ENCODE assay signal across 13 cellular contexts in the genomic region with DNA sequence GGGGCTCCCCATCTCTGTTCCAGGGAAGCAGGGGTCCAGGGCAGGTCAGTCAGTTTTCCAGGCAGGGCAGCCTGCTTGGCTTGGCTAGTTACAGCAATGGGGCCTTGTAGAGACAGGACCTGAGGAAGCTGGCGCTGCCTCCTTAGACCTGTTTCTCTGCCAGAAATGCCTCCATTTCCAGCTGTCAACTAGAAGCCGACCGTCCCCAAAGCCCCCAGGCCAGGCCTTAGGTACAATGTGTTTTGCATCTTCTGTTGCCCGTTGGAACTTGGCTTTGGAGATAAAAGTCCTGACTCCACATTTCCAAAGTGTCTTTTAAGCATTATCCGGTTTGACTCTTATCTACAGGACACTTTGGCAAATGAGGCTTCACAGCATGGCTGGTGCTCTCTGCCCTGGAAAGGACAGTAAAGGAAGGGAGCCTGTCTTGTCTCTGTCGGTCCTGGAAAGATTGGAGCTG. TPM values are rescaled to one million over a fixed set of nuclear protein-coding genes. Genes with fewer than 3 reads are reported as not detected.
DNase-seq lines count a peak whose midpoint lies in the region; ATAC-seq and TF ChIP-seq lines count a peak whose summit lies in the region.
"Had no signal": no experiment of that assay in that cellular context is flagged by ENCODE, and none has a peak within 500 bp of the region (broad histone marks: within the 10 kb centered on the region; RNA-seq: fewer than 3 reads in every experiment).

No MANE protein-coding gene starts in this region.

- H3K9me2 ChIP-seq in SK-N-SH: no peaks in the 10 kb centered on the region

- POLR2A ChIA-PET in SK-N-SH (lab: Yijun Ruan, JAX): no interaction called here

- no peak overlapping the region for H3K4me3 Mint-ChIP-seq in type B pancreatic cell
- H3K4me3 Mint-ChIP-seq: dendritic cell treated with granulocyte-macrophage colony-stimulating factor and Interleukin-4, amounts not matched to agents 40 ng/mL and 50 ng/mL, for 4 days had no signal

- H4K20me1 ChIP-seq in SK-N-SH (ENCODE audit: insufficient read depth): no peaks in the 10 kb centered on the region

- peaks cover 14 to 36% of the 10 kb centered on the region in 2 experiments; a peak in 3 of 4 replicates for H3K4me1 ChIP-seq in SK-N-SH (ENCODE audit: control insufficient read depth in 1 of 2, insufficient read depth in 2 of 2, low read depth in 1 of 2, low read length in 1 of 2)
- H3K4me1 ChIP-seq in mucosa of rectum (ENCODE audit: control insufficient read depth in 2 of 2, insufficient read depth in 2 of 2, low read length in 2 of 2): peaks cover 62 to 82% of the 10 kb centered on the region in 2 donors

- H3K36me3 Mint-ChIP-seq in type B pancreatic cell: no peaks in the 10 kb centered on the region

- ATAC-seq in SK-N-SH treated with all-trans-retinoic acid at 6 μM for 48 hours (no peak), GM19023 (IDR thresholded peaks at IDR 0.05; ENCODE audit: unreplicated experiment) (no peak)
- ATAC-seq: psoas muscle had no signal

- peaks cover 3% of the 10 kb centered on the region for H3K27me3 Mint-ChIP-seq in type B pancreatic cell

- peak overlapping the region; percentile 34 to 91 for H3K27ac ChIP-seq in SK-N-SH (ENCODE audit: low read depth in 2 of 2, low read length in 1 of 2)
- peak overlapping the region; percentile 73 to 91 for H3K27ac ChIP-seq in coronary artery
- peak overlapping the region; percentile 98 to 100 for H3K27ac ChIP-seq in mucosa of rectum (ENCODE audit: low read depth in 2 of 2, low read length in 2 of 2)
- H3K27ac ChIP-seq: psoas muscle had no signal

- no peak overlapping the region for H3K4me2 ChIP-seq in SK-N-SH

- H3K9ac ChIP-seq in SK-N-SH (peak overlapping the region; percentile 93; the same call in 1 of the 2 replicates), mucosa of rectum (ENCODE audit: low read depth in 1 of 2, low read length in 2 of 2) (peak overlapping the region; percentile 60 to 83)

- H3F3A ChIP-seq in SK-N-SH (replicated peaks; ENCODE audit: insufficient read depth): peaks cover 16% of the 10 kb centered on the region

- CTCF ChIA-PET in SK-N-SH (lab: Yijun Ruan, JAX): interaction anchor here (0.6 to 4.7 kb wide), 15 partner anchors 8 to 832 kb away, joined by 3 to 25 read pairs (median 4); no protein-coding TSS in a partner anchor

- no peak for DNase-seq in SK-N-SH
- DNase-seq in coronary artery (ENCODE audit: low spot score): no peak
- no peak for DNase-seq in type B pancreatic cell (ENCODE audit: extremely low spot score, unreplicated experiment)
- no peak for DNase-seq in DMS79 (lab: John Stamatoyannopoulos, UW)
- DNase-seq in COLO668 (lab: John Stamatoyannopoulos, UW; ENCODE audit: unreplicated experiment): no peak
- DNase-seq: 8988T; activated naive CD4-positive, alpha-beta T cell treated with anti-CD3 and anti-CD28 coated beads, Interleukin-2, amount 50 U/mL, for 16 hours; glutamatergic neuron; psoas muscle had no signal

- no peaks in the 10 kb centered on the region for H3K9me3 Mint-ChIP-seq in type B pancreatic cell
- H3K9me3 Mint-ChIP-seq: dendritic cell treated with granulocyte-macrophage colony-stimulating factor and Interleukin-4, amounts not matched to agents 40 ng/mL and 50 ng/mL, for 4 days had no signal

- no peak for TF ChIP-seq CTCF in SK-N-SH (IDR thresholded peaks at IDR 0.05)
- no peak for TF ChIP-seq CTCF in coronary artery (IDR thresholded peaks at IDR 0.05)
- no peak for TF ChIP-seq CTCF in type B pancreatic cell (conservative IDR thresholded peaks at IDR 0.05)

- peak overlapping the region; percentile 63 for H2AFZ ChIP-seq in SK-N-SH (ENCODE audit: low read depth)

- no peak for TF ChIP-seq EP300 in SK-N-SH (IDR thresholded peaks at IDR 0.05; ENCODE audit: borderline replicate concordance in 1 of 2, low read depth in 1 of 2, low read length in 1 of 2)

- peaks cover 27% of the 10 kb centered on the region for H3K4me1 Mint-ChIP-seq in type B pancreatic cell (ENCODE audit: unreplicated experiment)

- TF ChIP-seq RAD21 in SK-N-SH (IDR thresholded peaks at IDR 0.05; ENCODE audit: low read length): no peak

- H3K4me3 ChIP-seq in SK-N-SH (ENCODE audit: low read depth in 2 of 2, low read length in 1 of 2) (no peak overlapping the region), coronary artery (no peak overlapping the region), mucosa of rectum (ENCODE audit: low read length in 2 of 2) (no peak overlapping the region)
- H3K4me3 ChIP-seq: psoas muscle had no signal

- H3K36me3 ChIP-seq in SK-N-SH (replicated peaks in 1 of 2; ENCODE audit: control insufficient read depth in 1 of 2, insufficient read depth in 2 of 2, low read length in 1 of 2) (no peaks in the 10 kb centered on the region), mucosa of rectum (ENCODE audit: control insufficient read depth in 2 of 2, insufficient read depth in 2 of 2, low read length in 2 of 2) (no peaks in the 10 kb centered on the region)

- peaks cover 15% of the 10 kb centered on the region; the same call in 1 of the 2 replicates for H3K79me2 ChIP-seq in SK-N-SH (ENCODE audit: insufficient read depth)

- H3K27me3 ChIP-seq in SK-N-SH (ENCODE audit: insufficient read depth): no peaks in the 10 kb centered on the region
- peaks cover 0 to 2% of the 10 kb centered on the region in 2 donors for H3K27me3 ChIP-seq in mucosa of rectum (ENCODE audit: control insufficient read depth in 2 of 2, insufficient read depth in 2 of 2, low read length in 2 of 2)

- H3K9me3 ChIP-seq in SK-N-SH (no peaks in the 10 kb centered on the region), mucosa of rectum (ENCODE audit: control insufficient read depth in 2 of 2, low read length in 2 of 2) (no peaks in the 10 kb centered on the region)
- H3K9me3 ChIP-seq: psoas muscle had no signal

- whole genome bisulfite sequencing in SK-N-SH (ENCODE audit: low lambda C conversion rate): 56% methylated on average over 6 of the region's 6 CpGs

- peak overlapping the region; percentile 91 for H3K27ac Mint-ChIP-seq in type B pancreatic cell
- H3K27ac Mint-ChIP-seq: dendritic cell treated with granulocyte-macrophage colony-stimulating factor and Interleukin-4, amounts not matched to agents 40 ng/mL and 50 ng/mL, for 4 days had no signal

TF ChIP-seq in SK-N-SH, 30 proteins besides CTCF, POLR2A, EP300 and RAD21 (continues in another document):
- TF ChIP-seq, protein P1, sequence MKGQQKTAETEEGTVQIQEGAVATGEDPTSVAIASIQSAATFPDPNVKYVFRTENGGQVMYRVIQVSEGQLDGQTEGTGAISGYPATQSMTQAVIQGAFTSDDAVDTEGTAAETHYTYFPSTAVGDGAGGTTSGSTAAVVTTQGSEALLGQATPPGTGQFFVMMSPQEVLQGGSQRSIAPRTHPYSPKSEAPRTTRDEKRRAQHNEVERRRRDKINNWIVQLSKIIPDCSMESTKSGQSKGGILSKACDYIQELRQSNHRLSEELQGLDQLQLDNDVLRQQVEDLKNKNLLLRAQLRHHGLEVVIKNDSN (IDR thresholded peaks at IDR 0.05; ENCODE audit: borderline replicate concordance, low read depth): no peak
- TF ChIP-seq, protein P2, sequence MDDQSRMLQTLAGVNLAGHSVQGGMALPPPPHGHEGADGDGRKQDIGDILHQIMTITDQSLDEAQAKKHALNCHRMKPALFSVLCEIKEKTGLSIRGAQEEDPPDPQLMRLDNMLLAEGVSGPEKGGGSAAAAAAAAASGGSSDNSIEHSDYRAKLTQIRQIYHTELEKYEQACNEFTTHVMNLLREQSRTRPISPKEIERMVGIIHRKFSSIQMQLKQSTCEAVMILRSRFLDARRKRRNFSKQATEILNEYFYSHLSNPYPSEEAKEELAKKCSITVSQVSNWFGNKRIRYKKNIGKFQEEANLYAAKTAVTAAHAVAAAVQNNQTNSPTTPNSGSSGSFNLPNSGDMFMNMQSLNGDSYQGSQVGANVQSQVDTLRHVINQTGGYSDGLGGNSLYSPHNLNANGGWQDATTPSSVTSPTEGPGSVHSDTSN (IDR thresholded peaks at IDR 0.05): no peak
- no peak for TF ChIP-seq CHD2 (IDR thresholded peaks at IDR 0.05; ENCODE audit: low read length, partially characterized antibody)
- TF ChIP-seq FOXJ3 (CRISPR knock-in tag; IDR thresholded peaks at IDR 0.05): no peak
- TF ChIP-seq FOSL2 (IDR thresholded peaks at IDR 0.05; ENCODE audit: borderline replicate concordance, low read depth): no peak

TF ChIP-seq in SK-N-SH treated with all-trans-retinoic acid at 6 μM for 48 hours, 23 proteins besides CTCF, POLR2A, EP300 and RAD21 (continues in another document):
- TF ChIP-seq GLIS3 (CRISPR knock-in tag; IDR thresholded peaks at IDR 0.05) (no peak), ESRRG (CRISPR knock-in tag; IDR thresholded peaks at IDR 0.05) (no peak), ZFP3 (CRISPR knock-in tag; IDR thresholded peaks at IDR 0.05) (no peak), OSR1 (CRISPR knock-in tag; IDR thresholded peaks at IDR 0.05) (no peak)
- TF ChIP-seq, protein P3, sequence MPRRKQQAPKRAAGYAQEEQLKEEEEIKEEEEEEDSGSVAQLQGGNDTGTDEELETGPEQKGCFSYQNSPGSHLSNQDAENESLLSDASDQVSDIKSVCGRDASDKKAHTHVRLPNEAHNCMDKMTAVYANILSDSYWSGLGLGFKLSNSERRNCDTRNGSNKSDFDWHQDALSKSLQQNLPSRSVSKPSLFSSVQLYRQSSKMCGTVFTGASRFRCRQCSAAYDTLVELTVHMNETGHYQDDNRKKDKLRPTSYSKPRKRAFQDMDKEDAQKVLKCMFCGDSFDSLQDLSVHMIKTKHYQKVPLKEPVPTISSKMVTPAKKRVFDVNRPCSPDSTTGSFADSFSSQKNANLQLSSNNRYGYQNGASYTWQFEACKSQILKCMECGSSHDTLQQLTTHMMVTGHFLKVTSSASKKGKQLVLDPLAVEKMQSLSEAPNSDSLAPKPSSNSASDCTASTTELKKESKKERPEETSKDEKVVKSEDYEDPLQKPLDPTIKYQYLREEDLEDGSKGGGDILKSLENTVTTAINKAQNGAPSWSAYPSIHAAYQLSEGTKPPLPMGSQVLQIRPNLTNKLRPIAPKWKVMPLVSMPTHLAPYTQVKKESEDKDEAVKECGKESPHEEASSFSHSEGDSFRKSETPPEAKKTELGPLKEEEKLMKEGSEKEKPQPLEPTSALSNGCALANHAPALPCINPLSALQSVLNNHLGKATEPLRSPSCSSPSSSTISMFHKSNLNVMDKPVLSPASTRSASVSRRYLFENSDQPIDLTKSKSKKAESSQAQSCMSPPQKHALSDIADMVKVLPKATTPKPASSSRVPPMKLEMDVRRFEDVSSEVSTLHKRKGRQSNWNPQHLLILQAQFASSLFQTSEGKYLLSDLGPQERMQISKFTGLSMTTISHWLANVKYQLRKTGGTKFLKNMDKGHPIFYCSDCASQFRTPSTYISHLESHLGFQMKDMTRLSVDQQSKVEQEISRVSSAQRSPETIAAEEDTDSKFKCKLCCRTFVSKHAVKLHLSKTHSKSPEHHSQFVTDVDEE (CRISPR knock-in tag; IDR thresholded peaks at IDR 0.05): no peak

RNA-seq across cellular contexts. Expression of a gene that starts 42.6 kb away (rescaled TPM):
- 14.9 and 17.4 TPM in 2 replicates for polyA plus RNA-seq in SK-N-SH (2012; rRNA removed)
- 8.1 and 10.8 TPM in 2 replicates for polyA plus RNA-seq in SK-N-SH (2012; cell fraction: cytosol; rRNA removed)
- polyA plus RNA-seq in SK-N-SH (2012; cell fraction: nucleus; rRNA removed): 21.6 and 31.9 TPM in 2 replicates
- 23.1 and 65.1 TPM in 2 replicates for total RNA-seq in type B pancreatic cell (ENCODE audit: low replicate concordance)
